Comparison of ENCODE assay signal across 11 cellular contexts in genomic region chr2:127078691-127079270, GRCh38. TPM values are rescaled to one million over a fixed set of nuclear protein-coding genes. Genes with fewer than 3 reads are reported as not detected.
A peak's percentile ranks its signal among the peaks of the same experiment; 100 is the strongest.
DNase-seq lines count a peak whose midpoint lies in the region; ATAC-seq and TF ChIP-seq lines count a peak whose summit lies in the region.
"Had no signal": no experiment of that assay in that cellular context is flagged by ENCODE, and none has a peak within 500 bp of the region (broad histone marks: within the 10 kb centered on the region; RNA-seq: fewer than 3 reads in every experiment).

No MANE protein-coding gene starts in this region.

- H3K27me3 ChIP-seq in ACC112 (ENCODE audit: insufficient read depth, low read length) = no peaks in the 10 kb centered on the region
- no peaks in the 10 kb centered on the region for H3K27me3 ChIP-seq in naive thymus-derived CD4-positive, alpha-beta T cell (ENCODE audit: control insufficient read depth in 2 of 2, insufficient read depth in 2 of 2, low read length in 2 of 2)

- TF ChIP-seq CTCF in HEK293 (tag by site-specific recombination; IDR thresholded peaks at IDR 0.05) (no peak), omental fat pad (IDR thresholded peaks at IDR 0.05) (no peak)

- ATAC-seq in activated naive CD8-positive, alpha-beta T cell treated with anti-CD3 and anti-CD28 coated beads, Interleukin-2, amount 10 ng/mL, durations not matched to agents 7 days and 5 days (ENCODE audit: low read depth) = no peak
- no peak for ATAC-seq in naive thymus-derived CD4-positive, alpha-beta T cell
- ATAC-seq in GM18873 (IDR thresholded peaks at IDR 0.05; ENCODE audit: low FRiP score, unreplicated experiment) (no peak), omental fat pad (ENCODE audit: low FRiP score) (no peak), HG03135 (IDR thresholded peaks at IDR 0.05; ENCODE audit: unreplicated experiment) (no peak)

- H3K4me1 Mint-ChIP-seq in activated naive CD8-positive, alpha-beta T cell treated with anti-CD3 and anti-CD28 coated beads, Interleukin-2, amount 10 ng/mL, durations not matched to agents 7 days and 5 days = peaks cover 54% of the 10 kb centered on the region
- peaks cover 57 to 86% (median 71%) of the 10 kb centered on the region in 7 donors for H3K4me1 Mint-ChIP-seq in naive thymus-derived CD4-positive, alpha-beta T cell

- H3K27ac ChIP-seq in ACC112 (ENCODE audit: low read depth, low read length) = peak overlapping the region; percentile 91
- no peak overlapping the region for H3K27ac ChIP-seq in HEK293 (ENCODE audit: extremely low read depth, low read depth, low read length)
- H3K27ac ChIP-seq in naive thymus-derived CD4-positive, alpha-beta T cell (ENCODE audit: low read depth, low read length) = peak overlapping the region; percentile 89

- H3K4me3 Mint-ChIP-seq in activated naive CD8-positive, alpha-beta T cell treated with anti-CD3 and anti-CD28 coated beads, Interleukin-2, amount 10 ng/mL, durations not matched to agents 7 days and 5 days = peak overlapping the region; percentile 94
- H3K4me3 Mint-ChIP-seq in naive thymus-derived CD4-positive, alpha-beta T cell = peak overlapping the region; percentile 89 to 97 (median 94)

- H3K4me3 ChIP-seq in ACC112 (ENCODE audit: low read depth, low read length) = no peak overlapping the region
- H3K4me3 ChIP-seq in HEK293 (ENCODE audit: low read depth, low read length) = no peak overlapping the region
- H3K4me3 ChIP-seq in naive thymus-derived CD4-positive, alpha-beta T cell (ENCODE audit: low read length) = peak overlapping the region; percentile 99

- POLR2A ChIA-PET in HEK293 (lab: Yijun Ruan, JAX) = no interaction called here
- POLR2A ChIA-PET in activated naive CD8-positive, alpha-beta T cell treated with anti-CD3 and anti-CD28 coated beads, Interleukin-2, amount 10 ng/mL, durations not matched to agents 7 days and 5 days (lab: Charles Lee) = no interaction called here
- POLR2A ChIA-PET in naive thymus-derived CD4-positive, alpha-beta T cell (lab: Charles Lee) = interaction anchor here (3.0 to 4.2 kb wide), 2 partner anchors 11 to 27 kb away, joined by 9 to 21 read pairs; partner anchors contain the start of gene BIN1

- CTCF ChIA-PET in HEK293 (lab: Yijun Ruan, JAX) = interaction anchor here (2.9 kb wide), 1 partner anchor 11 kb away, joined by 12 read pairs; no protein-coding TSS in a partner anchor
- CTCF ChIA-PET in naive thymus-derived CD4-positive, alpha-beta T cell (lab: Charles Lee) = interaction anchor here (0.6 to 2.5 kb wide), 2 partner anchors 11 to 512 kb away, joined by 3 to 9 read pairs; no protein-coding TSS in a partner anchor

- intact Hi-C loops in naive thymus-derived CD4-positive, alpha-beta T cell (cut with micrococcal nuclease) = no loop called here

- H3K36me3 ChIP-seq in ACC112 (ENCODE audit: insufficient read depth, low read length) (no peaks in the 10 kb centered on the region), HEK293 (ENCODE audit: control insufficient read depth in 2 of 2, insufficient read depth in 1 of 2, low read length in 2 of 2) (no peaks in the 10 kb centered on the region)
- peaks cover 0 to 32% (median 3%) of the 10 kb centered on the region in 3 experiments for H3K36me3 ChIP-seq in naive thymus-derived CD4-positive, alpha-beta T cell (ENCODE audit: control insufficient read depth in 2 of 3, insufficient read depth in 3 of 3, low read length in 3 of 3)

- H3K79me2 ChIP-seq in ACC112 (ENCODE audit: control insufficient read depth, insufficient read depth, low read length, unreplicated experiment) = peaks cover 67% of the 10 kb centered on the region

- no peak for DNase-seq in activated naive CD8-positive, alpha-beta T cell treated with anti-CD3 and anti-CD28 coated beads, Interleukin-2, amount 10 ng/mL, durations not matched to agents 7 days and 5 days
- no peak for DNase-seq in naive thymus-derived CD4-positive, alpha-beta T cell
- no peak for DNase-seq in omental fat pad (ENCODE audit: low spot score)
- no peak for DNase-seq in 8988T
- DNase-seq: C1 segment of cervical spinal cord; central memory CD4-positive, alpha-beta T cell; GDM1 had no signal

- no peaks in the 10 kb centered on the region for H3K9me3 ChIP-seq in HEK293 (ENCODE audit: control insufficient read depth, insufficient read depth, low read depth, low read length)
- no peaks in the 10 kb centered on the region for H3K9me3 ChIP-seq in naive thymus-derived CD4-positive, alpha-beta T cell (ENCODE audit: control insufficient read depth in 2 of 3, low read length in 3 of 3)

- no peak overlapping the region for H2AFZ ChIP-seq in ACC112 (ENCODE audit: low read length, unreplicated experiment)

- H3K27ac Mint-ChIP-seq in activated naive CD8-positive, alpha-beta T cell treated with anti-CD3 and anti-CD28 coated beads, Interleukin-2, amount 10 ng/mL, durations not matched to agents 7 days and 5 days = peak overlapping the region; percentile 99
- peak overlapping the region; percentile 94 to 99 (median 98) for H3K27ac Mint-ChIP-seq in naive thymus-derived CD4-positive, alpha-beta T cell

- no peaks in the 10 kb centered on the region for H3K27me3 Mint-ChIP-seq in activated naive CD8-positive, alpha-beta T cell treated with anti-CD3 and anti-CD28 coated beads, Interleukin-2, amount 10 ng/mL, durations not matched to agents 7 days and 5 days
- no peaks in the 10 kb centered on the region for H3K27me3 Mint-ChIP-seq in naive thymus-derived CD4-positive, alpha-beta T cell

- H3K9me3 Mint-ChIP-seq in activated naive CD8-positive, alpha-beta T cell treated with anti-CD3 and anti-CD28 coated beads, Interleukin-2, amount 10 ng/mL, durations not matched to agents 7 days and 5 days = no peaks in the 10 kb centered on the region
- H3K9me3 Mint-ChIP-seq in naive thymus-derived CD4-positive, alpha-beta T cell = no peaks in the 10 kb centered on the region

- H3K4me1 ChIP-seq in ACC112 (ENCODE audit: control insufficient read depth, insufficient read depth, low read length, unreplicated experiment) = peaks cover 76% of the 10 kb centered on the region
- no peaks in the 10 kb centered on the region for H3K4me1 ChIP-seq in HEK293 (ENCODE audit: control insufficient read depth, insufficient read depth, low read length)
- peaks cover 57 to 69% of the 10 kb centered on the region in 2 donors for H3K4me1 ChIP-seq in naive thymus-derived CD4-positive, alpha-beta T cell (ENCODE audit: control insufficient read depth in 2 of 2, insufficient read depth in 2 of 2, low read length in 2 of 2)

- peaks cover 11% of the 10 kb centered on the region for H3K36me3 Mint-ChIP-seq in activated naive CD8-positive, alpha-beta T cell treated with anti-CD3 and anti-CD28 coated beads, Interleukin-2, amount 10 ng/mL, durations not matched to agents 7 days and 5 days
- H3K36me3 Mint-ChIP-seq in naive thymus-derived CD4-positive, alpha-beta T cell = peaks cover 0 to 14% (median 4%) of the 10 kb centered on the region in 5 donors

TF ChIP-seq in HEK293, 187 proteins besides CTCF, POLR2A, EP300 and RAD21:
- TF ChIP-seq GLIS1 (tag by site-specific recombination; IDR thresholded peaks at IDR 0.05) (peak; percentile 77), BCL11B (tag by site-specific recombination; IDR thresholded peaks at IDR 0.05; ENCODE audit: low read depth) (no peak), ZNF473 (tag by site-specific recombination; IDR thresholded peaks at IDR 0.05) (no peak), ZNF76 (tag by site-specific recombination; IDR thresholded peaks at IDR 0.05; ENCODE audit: borderline replicate concordance, low read depth) (no peak)

RNA-seq across cellular contexts. Expression of gene BIN1, which starts 28.2 kb away (rescaled TPM):
- total RNA-seq in activated naive CD8-positive, alpha-beta T cell treated with anti-CD3 and anti-CD28 coated beads, Interleukin-2, amount 10 ng/mL, durations not matched to agents 7 days and 5 days = 100 to 1,000 TPM; 160 to 161 TPM
- total RNA-seq in naive thymus-derived CD4-positive, alpha-beta T cell = 100 to 1,000 TPM; 103 to 120 (median 109) TPM
- polyA plus RNA-seq in naive thymus-derived CD4-positive, alpha-beta T cell = 100 to 1,000 TPM; 158 to 161 TPM
- 10 to 100 TPM; 64.2 to 78.5 (median 73.2) TPM for total RNA-seq in omental fat pad
